ENCODE assay signal across 1 cellular context in the genomic region with DNA sequence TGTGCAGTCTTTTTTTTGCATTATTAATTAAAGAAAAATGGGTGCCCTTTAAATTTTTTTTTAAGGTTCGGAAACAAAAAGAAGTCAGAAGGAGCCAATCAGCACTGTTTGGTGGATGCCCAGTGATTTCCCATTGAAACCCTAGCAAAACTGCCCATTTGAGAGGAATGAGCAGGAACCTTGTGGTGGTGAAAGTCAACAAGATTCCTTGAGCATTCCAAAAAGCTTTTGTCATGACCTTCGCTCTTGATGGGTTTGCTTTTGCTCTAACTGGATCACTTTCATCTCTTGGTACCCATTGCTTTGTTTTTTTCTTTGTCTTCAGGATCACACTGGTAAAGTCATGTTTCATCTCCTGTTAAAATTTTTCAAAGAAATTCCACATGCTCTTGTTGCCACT.
TF ChIP-seq lines count a peak whose summit lies in the region.

No MANE protein-coding gene starts in this region.

TF ChIP-seq in HepG2, 621 proteins besides CTCF, POLR2A, EP300 and RAD21 (continued from another document and continues in another):
- TF ChIP-seq, protein P1, sequence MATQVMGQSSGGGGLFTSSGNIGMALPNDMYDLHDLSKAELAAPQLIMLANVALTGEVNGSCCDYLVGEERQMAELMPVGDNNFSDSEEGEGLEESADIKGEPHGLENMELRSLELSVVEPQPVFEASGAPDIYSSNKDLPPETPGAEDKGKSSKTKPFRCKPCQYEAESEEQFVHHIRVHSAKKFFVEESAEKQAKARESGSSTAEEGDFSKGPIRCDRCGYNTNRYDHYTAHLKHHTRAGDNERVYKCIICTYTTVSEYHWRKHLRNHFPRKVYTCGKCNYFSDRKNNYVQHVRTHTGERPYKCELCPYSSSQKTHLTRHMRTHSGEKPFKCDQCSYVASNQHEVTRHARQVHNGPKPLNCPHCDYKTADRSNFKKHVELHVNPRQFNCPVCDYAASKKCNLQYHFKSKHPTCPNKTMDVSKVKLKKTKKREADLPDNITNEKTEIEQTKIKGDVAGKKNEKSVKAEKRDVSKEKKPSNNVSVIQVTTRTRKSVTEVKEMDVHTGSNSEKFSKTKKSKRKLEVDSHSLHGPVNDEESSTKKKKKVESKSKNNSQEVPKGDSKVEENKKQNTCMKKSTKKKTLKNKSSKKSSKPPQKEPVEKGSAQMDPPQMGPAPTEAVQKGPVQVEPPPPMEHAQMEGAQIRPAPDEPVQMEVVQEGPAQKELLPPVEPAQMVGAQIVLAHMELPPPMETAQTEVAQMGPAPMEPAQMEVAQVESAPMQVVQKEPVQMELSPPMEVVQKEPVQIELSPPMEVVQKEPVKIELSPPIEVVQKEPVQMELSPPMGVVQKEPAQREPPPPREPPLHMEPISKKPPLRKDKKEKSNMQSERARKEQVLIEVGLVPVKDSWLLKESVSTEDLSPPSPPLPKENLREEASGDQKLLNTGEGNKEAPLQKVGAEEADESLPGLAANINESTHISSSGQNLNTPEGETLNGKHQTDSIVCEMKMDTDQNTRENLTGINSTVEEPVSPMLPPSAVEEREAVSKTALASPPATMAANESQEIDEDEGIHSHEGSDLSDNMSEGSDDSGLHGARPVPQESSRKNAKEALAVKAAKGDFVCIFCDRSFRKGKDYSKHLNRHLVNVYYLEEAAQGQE (IDR thresholded peaks at IDR 0.05; ENCODE audit: borderline replicate concordance in 1 of 2, low read depth in 1 of 2, low read length in 2 of 2) = no peak
- TF ChIP-seq NR2F6 (IDR thresholded peaks at IDR 0.05) (peak; percentile 58; the same call in 1 of the 2 replicates), NR2F6 (CRISPR knock-in tag; IDR thresholded peaks at IDR 0.05) (peak; percentile 61), ZNF383 (CRISPR knock-in tag; IDR thresholded peaks at IDR 0.05; ENCODE audit: borderline replicate concordance) (no peak), GPN1 (CRISPR knock-in tag; IDR thresholded peaks at IDR 0.05; ENCODE audit: borderline replicate concordance) (no peak), ZNF205 (CRISPR knock-in tag; IDR thresholded peaks at IDR 0.05) (no peak), SP1 (IDR thresholded peaks at IDR 0.05) (no peak), SP1 (CRISPR knock-in tag; IDR thresholded peaks at IDR 0.05) (no peak), ZNF235 (CRISPR knock-in tag; IDR thresholded peaks at IDR 0.05; ENCODE audit: borderline replicate concordance) (no peak), HNRNPLL (IDR thresholded peaks at IDR 0.05; ENCODE audit: low read depth, low read length, poor library complexity, severe bottlenecking) (no peak), PHF21A (CRISPR knock-in tag; IDR thresholded peaks at IDR 0.05) (peak; percentile 31; the same call in 1 of the 2 replicates), NBN (conservative IDR thresholded peaks at IDR 0.05) (no peak), NFRKB (IDR thresholded peaks at IDR 0.05) (no peak), ZNF343 (CRISPR knock-in tag; IDR thresholded peaks at IDR 0.05) (no peak), HMG20A (CRISPR knock-in tag; IDR thresholded peaks at IDR 0.05; ENCODE audit: borderline replicate concordance) (peak; percentile 68; the same call in 1 of the 2 replicates), ZFP37 (CRISPR knock-in tag; IDR thresholded peaks at IDR 0.05; ENCODE audit: borderline replicate concordance) (no peak), RCOR2 (CRISPR knock-in tag; IDR thresholded peaks at IDR 0.05) (peak; percentile 85), ZNF44 (CRISPR knock-in tag; IDR thresholded peaks at IDR 0.05) (no peak), IRF2 (CRISPR knock-in tag; IDR thresholded peaks at IDR 0.05) (no peak), ZNF350 (CRISPR knock-in tag; IDR thresholded peaks at IDR 0.05; ENCODE audit: borderline replicate concordance, low read depth) (no peak), ZBTB38 (CRISPR knock-in tag; IDR thresholded peaks at IDR 0.05) (no peak), SRY (CRISPR knock-in tag; IDR thresholded peaks at IDR 0.05) (no peak), ZNF256 (CRISPR knock-in tag; conservative IDR thresholded peaks at IDR 0.05) (no peak), NCOR1 (IDR thresholded peaks at IDR 0.05; ENCODE audit: borderline replicate concordance, low read length) (no peak; the same call in 1 of the 2 replicates), ZNF317 (CRISPR knock-in tag; IDR thresholded peaks at IDR 0.05) (no peak)
- TF ChIP-seq, protein P2, sequence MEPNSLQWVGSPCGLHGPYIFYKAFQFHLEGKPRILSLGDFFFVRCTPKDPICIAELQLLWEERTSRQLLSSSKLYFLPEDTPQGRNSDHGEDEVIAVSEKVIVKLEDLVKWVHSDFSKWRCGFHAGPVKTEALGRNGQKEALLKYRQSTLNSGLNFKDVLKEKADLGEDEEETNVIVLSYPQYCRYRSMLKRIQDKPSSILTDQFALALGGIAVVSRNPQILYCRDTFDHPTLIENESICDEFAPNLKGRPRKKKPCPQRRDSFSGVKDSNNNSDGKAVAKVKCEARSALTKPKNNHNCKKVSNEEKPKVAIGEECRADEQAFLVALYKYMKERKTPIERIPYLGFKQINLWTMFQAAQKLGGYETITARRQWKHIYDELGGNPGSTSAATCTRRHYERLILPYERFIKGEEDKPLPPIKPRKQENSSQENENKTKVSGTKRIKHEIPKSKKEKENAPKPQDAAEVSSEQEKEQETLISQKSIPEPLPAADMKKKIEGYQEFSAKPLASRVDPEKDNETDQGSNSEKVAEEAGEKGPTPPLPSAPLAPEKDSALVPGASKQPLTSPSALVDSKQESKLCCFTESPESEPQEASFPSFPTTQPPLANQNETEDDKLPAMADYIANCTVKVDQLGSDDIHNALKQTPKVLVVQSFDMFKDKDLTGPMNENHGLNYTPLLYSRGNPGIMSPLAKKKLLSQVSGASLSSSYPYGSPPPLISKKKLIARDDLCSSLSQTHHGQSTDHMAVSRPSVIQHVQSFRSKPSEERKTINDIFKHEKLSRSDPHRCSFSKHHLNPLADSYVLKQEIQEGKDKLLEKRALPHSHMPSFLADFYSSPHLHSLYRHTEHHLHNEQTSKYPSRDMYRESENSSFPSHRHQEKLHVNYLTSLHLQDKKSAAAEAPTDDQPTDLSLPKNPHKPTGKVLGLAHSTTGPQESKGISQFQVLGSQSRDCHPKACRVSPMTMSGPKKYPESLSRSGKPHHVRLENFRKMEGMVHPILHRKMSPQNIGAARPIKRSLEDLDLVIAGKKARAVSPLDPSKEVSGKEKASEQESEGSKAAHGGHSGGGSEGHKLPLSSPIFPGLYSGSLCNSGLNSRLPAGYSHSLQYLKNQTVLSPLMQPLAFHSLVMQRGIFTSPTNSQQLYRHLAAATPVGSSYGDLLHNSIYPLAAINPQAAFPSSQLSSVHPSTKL (CRISPR knock-in tag; IDR thresholded peaks at IDR 0.05) = peak; percentile 91
- TF ChIP-seq, protein P3, sequence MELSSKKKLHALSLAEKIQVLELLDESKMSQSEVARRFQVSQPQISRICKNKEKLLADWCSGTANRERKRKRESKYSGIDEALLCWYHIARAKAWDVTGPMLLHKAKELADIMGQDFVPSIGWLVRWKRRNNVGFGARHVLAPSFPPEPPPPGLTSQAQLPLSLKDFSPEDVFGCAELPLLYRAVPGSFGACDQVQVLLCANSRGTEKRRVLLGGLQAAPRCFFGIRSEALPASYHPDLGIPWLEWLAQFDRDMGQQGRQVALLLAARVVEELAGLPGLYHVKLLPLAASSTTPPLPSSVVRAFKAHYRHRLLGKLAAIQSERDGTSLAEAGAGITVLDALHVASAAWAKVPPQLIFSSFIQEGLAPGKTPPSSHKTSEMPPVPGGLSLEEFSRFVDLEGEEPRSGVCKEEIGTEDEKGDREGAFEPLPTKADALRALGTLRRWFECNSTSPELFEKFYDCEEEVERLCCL (CRISPR knock-in tag; IDR thresholded peaks at IDR 0.05; ENCODE audit: borderline replicate concordance) = no peak
- TF ChIP-seq, protein P4, sequence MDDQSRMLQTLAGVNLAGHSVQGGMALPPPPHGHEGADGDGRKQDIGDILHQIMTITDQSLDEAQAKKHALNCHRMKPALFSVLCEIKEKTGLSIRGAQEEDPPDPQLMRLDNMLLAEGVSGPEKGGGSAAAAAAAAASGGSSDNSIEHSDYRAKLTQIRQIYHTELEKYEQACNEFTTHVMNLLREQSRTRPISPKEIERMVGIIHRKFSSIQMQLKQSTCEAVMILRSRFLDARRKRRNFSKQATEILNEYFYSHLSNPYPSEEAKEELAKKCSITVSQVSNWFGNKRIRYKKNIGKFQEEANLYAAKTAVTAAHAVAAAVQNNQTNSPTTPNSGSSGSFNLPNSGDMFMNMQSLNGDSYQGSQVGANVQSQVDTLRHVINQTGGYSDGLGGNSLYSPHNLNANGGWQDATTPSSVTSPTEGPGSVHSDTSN (CRISPR knock-in tag; IDR thresholded peaks at IDR 0.05; ENCODE audit: borderline replicate concordance) = no peak
- TF ChIP-seq, protein P5, sequence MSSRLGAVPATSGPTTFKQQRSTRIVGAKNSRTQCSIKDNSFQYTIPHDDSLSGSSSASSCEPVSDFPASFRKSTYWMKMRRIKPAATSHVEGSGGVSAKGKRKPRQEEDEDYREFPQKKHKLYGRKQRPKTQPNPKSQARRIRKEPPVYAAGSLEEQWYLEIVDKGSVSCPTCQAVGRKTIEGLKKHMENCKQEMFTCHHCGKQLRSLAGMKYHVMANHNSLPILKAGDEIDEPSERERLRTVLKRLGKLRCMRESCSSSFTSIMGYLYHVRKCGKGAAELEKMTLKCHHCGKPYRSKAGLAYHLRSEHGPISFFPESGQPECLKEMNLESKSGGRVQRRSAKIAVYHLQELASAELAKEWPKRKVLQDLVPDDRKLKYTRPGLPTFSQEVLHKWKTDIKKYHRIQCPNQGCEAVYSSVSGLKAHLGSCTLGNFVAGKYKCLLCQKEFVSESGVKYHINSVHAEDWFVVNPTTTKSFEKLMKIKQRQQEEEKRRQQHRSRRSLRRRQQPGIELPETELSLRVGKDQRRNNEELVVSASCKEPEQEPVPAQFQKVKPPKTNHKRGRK (CRISPR knock-in tag; IDR thresholded peaks at IDR 0.05) = no peak
- TF ChIP-seq, protein P6, sequence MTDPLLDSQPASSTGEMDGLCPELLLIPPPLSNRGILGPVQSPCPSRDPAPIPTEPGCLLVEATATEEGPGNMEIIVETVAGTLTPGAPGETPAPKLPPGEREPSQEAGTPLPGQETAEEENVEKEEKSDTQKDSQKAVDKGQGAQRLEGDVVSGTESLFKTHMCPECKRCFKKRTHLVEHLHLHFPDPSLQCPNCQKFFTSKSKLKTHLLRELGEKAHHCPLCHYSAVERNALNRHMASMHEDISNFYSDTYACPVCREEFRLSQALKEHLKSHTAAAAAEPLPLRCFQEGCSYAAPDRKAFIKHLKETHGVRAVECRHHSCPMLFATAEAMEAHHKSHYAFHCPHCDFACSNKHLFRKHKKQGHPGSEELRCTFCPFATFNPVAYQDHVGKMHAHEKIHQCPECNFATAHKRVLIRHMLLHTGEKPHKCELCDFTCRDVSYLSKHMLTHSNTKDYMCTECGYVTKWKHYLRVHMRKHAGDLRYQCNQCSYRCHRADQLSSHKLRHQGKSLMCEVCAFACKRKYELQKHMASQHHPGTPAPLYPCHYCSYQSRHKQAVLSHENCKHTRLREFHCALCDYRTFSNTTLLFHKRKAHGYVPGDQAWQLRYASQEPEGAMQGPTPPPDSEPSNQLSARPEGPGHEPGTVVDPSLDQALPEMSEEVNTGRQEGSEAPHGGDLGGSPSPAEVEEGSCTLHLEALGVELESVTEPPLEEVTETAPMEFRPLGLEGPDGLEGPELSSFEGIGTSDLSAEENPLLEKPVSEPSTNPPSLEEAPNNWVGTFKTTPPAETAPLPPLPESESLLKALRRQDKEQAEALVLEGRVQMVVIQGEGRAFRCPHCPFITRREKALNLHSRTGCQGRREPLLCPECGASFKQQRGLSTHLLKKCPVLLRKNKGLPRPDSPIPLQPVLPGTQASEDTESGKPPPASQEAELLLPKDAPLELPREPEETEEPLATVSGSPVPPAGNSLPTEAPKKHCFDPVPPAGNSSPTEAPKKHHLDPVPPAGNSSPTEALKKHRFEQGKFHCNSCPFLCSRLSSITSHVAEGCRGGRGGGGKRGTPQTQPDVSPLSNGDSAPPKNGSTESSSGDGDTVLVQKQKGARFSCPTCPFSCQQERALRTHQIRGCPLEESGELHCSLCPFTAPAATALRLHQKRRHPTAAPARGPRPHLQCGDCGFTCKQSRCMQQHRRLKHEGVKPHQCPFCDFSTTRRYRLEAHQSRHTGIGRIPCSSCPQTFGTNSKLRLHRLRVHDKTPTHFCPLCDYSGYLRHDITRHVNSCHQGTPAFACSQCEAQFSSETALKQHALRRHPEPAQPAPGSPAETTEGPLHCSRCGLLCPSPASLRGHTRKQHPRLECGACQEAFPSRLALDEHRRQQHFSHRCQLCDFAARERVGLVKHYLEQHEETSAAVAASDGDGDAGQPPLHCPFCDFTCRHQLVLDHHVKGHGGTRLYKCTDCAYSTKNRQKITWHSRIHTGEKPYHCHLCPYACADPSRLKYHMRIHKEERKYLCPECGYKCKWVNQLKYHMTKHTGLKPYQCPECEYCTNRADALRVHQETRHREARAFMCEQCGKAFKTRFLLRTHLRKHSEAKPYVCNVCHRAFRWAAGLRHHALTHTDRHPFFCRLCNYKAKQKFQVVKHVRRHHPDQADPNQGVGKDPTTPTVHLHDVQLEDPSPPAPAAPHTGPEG (CRISPR knock-in tag; IDR thresholded peaks at IDR 0.05) = no peak
- TF ChIP-seq, protein P7, sequence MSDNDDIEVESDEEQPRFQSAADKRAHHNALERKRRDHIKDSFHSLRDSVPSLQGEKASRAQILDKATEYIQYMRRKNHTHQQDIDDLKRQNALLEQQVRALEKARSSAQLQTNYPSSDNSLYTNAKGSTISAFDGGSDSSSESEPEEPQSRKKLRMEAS (IDR thresholded peaks at IDR 0.05) = no peak
- TF ChIP-seq, protein P8, sequence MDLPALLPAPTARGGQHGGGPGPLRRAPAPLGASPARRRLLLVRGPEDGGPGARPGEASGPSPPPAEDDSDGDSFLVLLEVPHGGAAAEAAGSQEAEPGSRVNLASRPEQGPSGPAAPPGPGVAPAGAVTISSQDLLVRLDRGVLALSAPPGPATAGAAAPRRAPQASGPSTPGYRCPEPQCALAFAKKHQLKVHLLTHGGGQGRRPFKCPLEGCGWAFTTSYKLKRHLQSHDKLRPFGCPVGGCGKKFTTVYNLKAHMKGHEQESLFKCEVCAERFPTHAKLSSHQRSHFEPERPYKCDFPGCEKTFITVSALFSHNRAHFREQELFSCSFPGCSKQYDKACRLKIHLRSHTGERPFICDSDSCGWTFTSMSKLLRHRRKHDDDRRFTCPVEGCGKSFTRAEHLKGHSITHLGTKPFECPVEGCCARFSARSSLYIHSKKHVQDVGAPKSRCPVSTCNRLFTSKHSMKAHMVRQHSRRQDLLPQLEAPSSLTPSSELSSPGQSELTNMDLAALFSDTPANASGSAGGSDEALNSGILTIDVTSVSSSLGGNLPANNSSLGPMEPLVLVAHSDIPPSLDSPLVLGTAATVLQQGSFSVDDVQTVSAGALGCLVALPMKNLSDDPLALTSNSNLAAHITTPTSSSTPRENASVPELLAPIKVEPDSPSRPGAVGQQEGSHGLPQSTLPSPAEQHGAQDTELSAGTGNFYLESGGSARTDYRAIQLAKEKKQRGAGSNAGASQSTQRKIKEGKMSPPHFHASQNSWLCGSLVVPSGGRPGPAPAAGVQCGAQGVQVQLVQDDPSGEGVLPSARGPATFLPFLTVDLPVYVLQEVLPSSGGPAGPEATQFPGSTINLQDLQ (CRISPR knock-in tag; IDR thresholded peaks at IDR 0.05) = no peak
- TF ChIP-seq, protein P9, sequence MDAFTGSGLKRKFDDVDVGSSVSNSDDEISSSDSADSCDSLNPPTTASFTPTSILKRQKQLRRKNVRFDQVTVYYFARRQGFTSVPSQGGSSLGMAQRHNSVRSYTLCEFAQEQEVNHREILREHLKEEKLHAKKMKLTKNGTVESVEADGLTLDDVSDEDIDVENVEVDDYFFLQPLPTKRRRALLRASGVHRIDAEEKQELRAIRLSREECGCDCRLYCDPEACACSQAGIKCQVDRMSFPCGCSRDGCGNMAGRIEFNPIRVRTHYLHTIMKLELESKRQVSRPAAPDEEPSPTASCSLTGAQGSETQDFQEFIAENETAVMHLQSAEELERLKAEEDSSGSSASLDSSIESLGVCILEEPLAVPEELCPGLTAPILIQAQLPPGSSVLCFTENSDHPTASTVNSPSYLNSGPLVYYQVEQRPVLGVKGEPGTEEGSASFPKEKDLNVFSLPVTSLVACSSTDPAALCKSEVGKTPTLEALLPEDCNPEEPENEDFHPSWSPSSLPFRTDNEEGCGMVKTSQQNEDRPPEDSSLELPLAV (CRISPR knock-in tag; conservative IDR thresholded peaks at IDR 0.05; ENCODE audit: low read depth) = no peak
